Comparison of ENCODE assay signal across 8 cellular contexts in the genomic region with DNA sequence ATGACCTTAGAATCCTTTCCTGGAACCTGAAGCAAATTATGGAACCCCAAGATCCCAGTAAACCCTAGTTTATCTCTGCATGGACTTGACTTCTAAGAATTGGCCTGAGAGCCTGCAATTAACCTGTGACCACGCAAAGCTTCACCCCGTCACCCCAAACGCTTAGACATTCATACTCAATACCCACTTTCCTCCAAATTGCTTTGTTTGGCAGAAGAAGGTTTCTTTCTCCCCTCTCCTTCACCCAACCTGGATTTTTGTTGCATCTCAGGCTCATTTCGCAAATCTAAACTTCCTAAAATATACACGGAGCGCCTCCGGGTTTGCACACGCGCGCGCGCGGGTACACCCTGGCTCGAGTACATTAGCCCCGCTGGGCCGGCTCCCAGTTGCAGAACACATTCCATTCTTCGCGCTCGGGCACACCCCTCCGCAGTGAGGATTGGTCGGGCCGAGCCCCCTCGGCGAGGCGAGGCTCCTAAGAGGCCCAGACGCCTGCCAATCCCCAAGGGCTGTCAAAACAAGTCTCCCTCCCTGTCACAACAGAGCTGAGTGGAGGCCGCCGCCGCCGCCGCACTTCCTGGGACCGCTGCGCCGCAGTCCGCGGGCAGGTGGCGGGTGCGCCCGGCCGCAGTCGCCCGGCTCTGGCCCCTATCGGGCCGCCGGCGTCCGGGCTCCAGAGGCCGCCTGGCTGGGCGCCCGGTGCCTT. TPM values are rescaled to one million over a fixed set of nuclear protein-coding genes. Genes with fewer than 3 reads are reported as not detected.
DNase-seq lines count a peak whose midpoint lies in the region; ATAC-seq and TF ChIP-seq lines count a peak whose summit lies in the region.

A gene (plus strand): TSS at position 545 of the 709 bp plus-strand sequence.

- peak; percentile 94 for DNase-seq in GM10266 (ENCODE audit: extremely low spot score)
- DNase-seq in NCI-H1105 (lab: John Stamatoyannopoulos, UW): peak; percentile 86
- DNase-seq in T follicular helper cell (ENCODE audit: low read depth): peak; percentile 86
- DNase-seq in adrenal gland: peak; percentile 92 to 97 (median 95)
- peak; percentile 97 for DNase-seq in cardiac septum (ENCODE audit: low spot score)
- DNase-seq in tibial artery: peak; percentile 94 to 97

- peak within 1 kb of the TSS in 3 of 5 donors; percentile 63 to 78 (median 69) for H3K27ac ChIP-seq in adrenal gland
- peak within 1 kb of the TSS; percentile 83 for H3K27ac ChIP-seq in parathyroid adenoma
- peak within 1 kb of the TSS; percentile 87 to 92 for H3K27ac ChIP-seq in tibial artery

- 0 to 2% (median 1%) methylated on average over 17 to 50 of the region's 50 CpGs for WGBS in adrenal gland, 4 donors

- H2AFZ ChIP-seq in parathyroid adenoma: peak within 1 kb of the TSS; percentile 91

- no peak for TF ChIP-seq CTCF in GM10266 (IDR thresholded peaks at IDR 0.05; ENCODE audit: control insufficient read depth, insufficient read depth, low read depth, missing control alignments)
- peak in 3 of 6 experiments; percentile 8 to 34 (median 16) for TF ChIP-seq CTCF in adrenal gland (IDR thresholded peaks at IDR 0.05)
- TF ChIP-seq CTCF in parathyroid adenoma (IDR thresholded peaks at IDR 0.05): peak; percentile 10
- no peak for TF ChIP-seq CTCF in tibial artery (IDR thresholded peaks at IDR 0.05)

- peaks cover 2% of the 10 kb centered on the region for H3K79me2 ChIP-seq in parathyroid adenoma

- no peaks in the 10 kb centered on the region for H3K27me3 ChIP-seq in adrenal gland
- no peaks in the 10 kb centered on the region for H3K27me3 ChIP-seq in parathyroid adenoma (ENCODE audit: control insufficient read depth, insufficient read depth, low read length)
- H3K27me3 ChIP-seq in tibial artery: no peaks in the 10 kb centered on the region

- ATAC-seq in HG02642 (IDR thresholded peaks at IDR 0.05; ENCODE audit: poor library complexity, unreplicated experiment): peak; percentile 100

- H3K36me3 ChIP-seq in adrenal gland (replicated peaks in 1 of 2): no peaks in the 10 kb centered on the region
- H3K36me3 ChIP-seq in parathyroid adenoma (ENCODE audit: control insufficient read depth, insufficient read depth, low read length): no peaks in the 10 kb centered on the region
- H3K36me3 ChIP-seq in tibial artery: no peaks in the 10 kb centered on the region

- peak within 1 kb of the TSS; percentile 17 for H3K9ac ChIP-seq in parathyroid adenoma

- H3K4me1 ChIP-seq in adrenal gland (replicated peaks in 1 of 2) (peaks cover 10 to 27% of the 10 kb centered on the region in 2 donors), parathyroid adenoma (peaks cover 5% of the 10 kb centered on the region), tibial artery (peaks cover 0 to 37% (median 8%) of the 10 kb centered on the region in 4 donors)

- H3K9me3 ChIP-seq in adrenal gland (replicated peaks in 1 of 3) (no peaks in the 10 kb centered on the region), parathyroid adenoma (ENCODE audit: control insufficient read depth, low read length) (no peaks in the 10 kb centered on the region), tibial artery (no peaks in the 10 kb centered on the region)

- intact Hi-C loops in adrenal gland (cut with DNase I) (loop anchor here (5.0 kb wide), 2 partner anchors 323 to 493 kb away; no protein-coding TSS in a partner anchor), cardiac septum (cut with DNase I) (loop anchor here (2.0 kb wide), 2 partner anchors 149 to 323 kb away; no protein-coding TSS in a partner anchor), tibial artery (cut with DNase I; ENCODE audit: low total_unique reads) (no loop called here)

- H3K4me3 ChIP-seq in adrenal gland (peak within 1 kb of the TSS; percentile 28 to 85 (median 84)), parathyroid adenoma (ENCODE audit: low read depth, low read length) (peak within 1 kb of the TSS; percentile 65), tibial artery (peak within 1 kb of the TSS; percentile 95)

- TF ChIP-seq POLR2A in adrenal gland (IDR thresholded peaks at IDR 0.05): peak in 1 of 2 donors; percentile 77

- peak within 1 kb of the TSS; percentile 64 for H3K4me2 ChIP-seq in parathyroid adenoma (ENCODE audit: low read length)

RNA-seq across cellular contexts. Expression of the gene that starts here (rescaled TPM):
- total RNA-seq in adrenal gland (10 to 100 TPM in 3 of 8 donors, 1 to 10 TPM in 5; 3.7 to 24.0 (median 8.0) TPM), cardiac septum (82.5 TPM)
- 1 to 10 TPM; 1.6 to 3.1 (median 2.8) TPM for polyA plus RNA-seq in adrenal gland

Comparison
In these comparisons a context has a peak if more than half of its experiments do, and no peak if none do; other contexts are left out.
1. Peak in every context shown above with its lines: DNase-seq, ATAC-seq, H3K4me3 ChIP-seq and H3K27ac ChIP-seq.